9 cellular contexts compared by ENCODE assay signal in the genomic region with DNA sequence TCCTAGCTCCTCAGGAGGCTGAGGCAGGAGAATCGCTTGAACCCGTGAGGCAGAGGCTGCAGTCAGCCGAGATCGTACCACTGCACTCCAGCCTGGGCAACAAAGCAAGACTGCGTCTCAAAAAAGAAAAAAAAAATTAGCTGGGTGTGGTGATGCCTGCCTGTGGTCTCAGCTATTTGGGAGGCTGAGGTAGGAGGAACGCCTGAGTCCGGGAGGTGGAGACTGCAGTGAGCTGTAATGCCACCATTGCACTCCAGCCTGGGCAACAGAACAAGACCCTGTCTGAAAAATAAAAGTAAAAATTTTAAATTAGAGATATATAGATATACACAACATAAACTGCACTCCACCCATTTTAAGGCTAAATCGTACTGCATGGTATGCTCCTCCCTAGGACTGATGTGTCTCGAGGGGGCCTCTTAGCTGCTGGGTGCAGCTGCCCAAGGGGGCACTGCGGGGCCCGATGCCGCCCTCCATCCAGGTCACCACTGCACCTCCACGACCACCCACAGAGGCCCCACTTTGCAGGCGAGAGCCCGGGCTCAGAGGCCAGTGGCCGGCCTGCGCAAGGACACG. TPM values are rescaled to one million over a fixed set of nuclear protein-coding genes. Genes with fewer than 3 reads are reported as not detected.
A peak's percentile ranks its signal among the peaks of the same experiment; 100 is the strongest.
DNase-seq lines count a peak whose midpoint lies in the region; ATAC-seq, FAIRE-seq and TF ChIP-seq lines count a peak whose summit lies in the region.
"Had no signal": no experiment of that assay in that cellular context is flagged by ENCODE, and none has a peak within 500 bp of the region (broad histone marks: within the 10 kb centered on the region; RNA-seq: fewer than 3 reads in every experiment).

No MANE protein-coding gene starts in this region.

- H3K4me2 ChIP-seq in DND-41 (ENCODE audit: insufficient read depth, low read length) (peak overlapping the region; percentile 92), GM12878 (ENCODE audit: control insufficient read depth, insufficient read depth) (peak overlapping the region; percentile 90)

- SMC1A ChIA-PET in GM12878 (lab: Charles Lee; ENCODE audit: uncharacterized antibody, unreplicated experiment) = interaction anchor here (0.8 to 1.2 kb wide), 5 partner anchors 8 to 114 kb away, joined by 3 to 4 read pairs (median 3); no protein-coding TSS in a partner anchor

- no peaks in the 10 kb centered on the region for H4K20me1 ChIP-seq in DND-41 (ENCODE audit: insufficient read depth, low read length)
- H4K20me1 ChIP-seq in GM12878 (ENCODE audit: control insufficient read depth, insufficient read depth) = no peaks in the 10 kb centered on the region

- POLR2A ChIA-PET in GM12878 (lab: Charles Lee) = interaction anchor here (0.6 to 2.9 kb wide), 5 partner anchors 42 to 428 kb away, joined by 3 to 24 read pairs (median 4); partner anchors contain the start of genes AP5Z1 and FOXK1

- RAD21 ChIA-PET in GM12878 (lab: Charles Lee; ENCODE audit: unreplicated experiment) = interaction anchor here (1.0 to 1.5 kb wide), 4 partner anchors 42 to 134 kb away, joined by 3 to 14 read pairs (median 4); partner anchors contain the start of genes AP5Z1 and FOXK1

- TF ChIP-seq CTCF in DND-41 (IDR thresholded peaks at IDR 0.05; ENCODE audit: borderline replicate concordance, extremely low read depth, low read length, poor library complexity, severe bottlenecking) (no peak), GM12878 (IDR thresholded peaks at IDR 0.05 in 2 of 3, conservative IDR thresholded peaks at IDR 0.05 in 1 of 3; ENCODE audit: control insufficient read depth in 2 of 3, extremely low read depth in 1 of 3, insufficient read depth in 1 of 3, low read depth in 3 of 3, low read length in 3 of 3) (no peak), mucosa of descending colon (IDR thresholded peaks at IDR 0.05) (no peak)

- CTCF ChIA-PET in GM12878 (lab: Yijun Ruan, JAX) = interaction anchor here (0.6 to 2.0 kb wide), 9 partner anchors 10 to 137 kb away, joined by 3 to 6 read pairs (median 3); partner anchors contain the start of genes AP5Z1 and FOXK1

- in situ Hi-C loops in GM12878 (cut with MboI) = no loop called here

- intact Hi-C loops in GM12878 (cut with micrococcal nuclease; ENCODE audit: unreplicated experiment) = loop anchor here (1.0 kb wide), 1 partner anchor 41 kb away; the partner anchor contains the start of gene FOXK1
- intact Hi-C loops in mucosa of descending colon (cut with DNase I, micrococcal nuclease) = no loop called here

- no TSS peak for BruUV-seq in GM12878 (replicated peaks; lab: Mats Ljungman, UMichigan)

- no peak for TF ChIP-seq EP300 in GM12878 (IDR thresholded peaks at IDR 0.05; ENCODE audit: borderline replicate concordance in 1 of 2, control insufficient read depth in 1 of 2, low read depth in 2 of 2, low read length in 2 of 2)

- ATAC-seq in DND-41 (ENCODE audit: insufficient read depth, low read depth) = peak; percentile 64
- peak; percentile 1 for ATAC-seq in HG03103 (IDR thresholded peaks at IDR 0.05; ENCODE audit: low read depth, unreplicated experiment)
- no peak; the same call in 2 of the 3 replicates for ATAC-seq in GM12878
- peak; percentile 15 for ATAC-seq in mucosa of descending colon
- ATAC-seq in GM18505 (IDR thresholded peaks at IDR 0.05; ENCODE audit: unreplicated experiment) = no peak
- ATAC-seq in GM19351 (IDR thresholded peaks at IDR 0.05; ENCODE audit: unreplicated experiment) = no peak

- H2AFZ ChIP-seq in DND-41 (ENCODE audit: low read depth, low read length) (peak overlapping the region; percentile 93), GM12878 (ENCODE audit: control insufficient read depth, low read depth, low read length) (peak overlapping the region; percentile 97)

- H3K4me1 ChIP-seq in DND-41 (ENCODE audit: insufficient read depth, low read length) (peaks cover 19% of the 10 kb centered on the region), GM12878 (ENCODE audit: control insufficient read depth, insufficient read depth, low read length) (0 out of 2 replicates have a peak, but pooled peaks cover 3% of the 10 kb centered on the region), mucosa of descending colon (ENCODE audit: low read depth) (peaks cover 4% of the 10 kb centered on the region)

- no peak for TF ChIP-seq POLR2A in GM12878 (IDR thresholded peaks at IDR 0.05; ENCODE audit: low read depth, low read length)
- TF ChIP-seq POLR2A in GM18505 (IDR thresholded peaks at IDR 0.05; ENCODE audit: borderline replicate concordance, extremely low read depth, insufficient read depth, insufficient read length) = no peak

- H3K36me3 ChIP-seq in DND-41 (ENCODE audit: insufficient read depth, low read length) (no peaks in the 10 kb centered on the region), GM12878 (ENCODE audit: control insufficient read depth in 2 of 2, insufficient read depth in 2 of 2, low read length in 1 of 2) (no peaks in the 10 kb centered on the region), mucosa of descending colon (ENCODE audit: low read depth) (no peaks in the 10 kb centered on the region)

- TF ChIP-seq RAD21 in GM12878 (IDR thresholded peaks at IDR 0.05; ENCODE audit: insufficient read depth, low read depth, low read length) = no peak

- WGBS in GM12878 (ENCODE audit: insufficient coverage, insufficient replicate concordance, low lambda C conversion rate, missing lambda C conversion rate) = 36% methylated on average over 18 of the region's 18 CpGs

- DNase-seq in DND-41 (no peak), GM12878 (ENCODE audit: low read depth, low spot score) (no peak), mucosa of descending colon (no peak), NCI-H524 (lab: John Stamatoyannopoulos, UW) (no peak), DMS53 (lab: John Stamatoyannopoulos, UW) (no peak)

- H3K4me3 ChIP-seq in DND-41 (ENCODE audit: low read depth in 1 of 2, low read length in 2 of 2) (peak overlapping the region; percentile 57 to 65), GM12878 (peak overlapping the region; percentile 90), mucosa of descending colon (peak overlapping the region; percentile 30)

- H3K27me3 ChIP-seq in DND-41 (ENCODE audit: insufficient read depth, low read length, poor library complexity) = no peaks in the 10 kb centered on the region
- no peaks in the 10 kb centered on the region for H3K27me3 ChIP-seq in GM12878 (replicated peaks in 1 of 2; ENCODE audit: control insufficient read depth in 2 of 2, insufficient read depth in 2 of 2, low read length in 1 of 2)

- no peak for FAIRE-seq in GM12878 (lab: Jason Lieb, UNC)
- FAIRE-seq: TTC549 had no signal

- H3K79me2 ChIP-seq in DND-41 (ENCODE audit: insufficient read depth, low read length) (peaks cover 10% of the 10 kb centered on the region), GM12878 (ENCODE audit: control insufficient read depth, insufficient read depth, low read length) (peaks cover 3% of the 10 kb centered on the region; the same call in 1 of the 2 replicates)

- H3K9ac ChIP-seq in DND-41 (ENCODE audit: low read depth, low read length) (peak overlapping the region; percentile 87), GM12878 (ENCODE audit: control insufficient read depth, insufficient read depth, low read length) (peak overlapping the region; percentile 63; the same call in 1 of the 2 replicates)

- H3K9me3 ChIP-seq in DND-41 (ENCODE audit: insufficient read depth, low read length, severe bottlenecking) = no peaks in the 10 kb centered on the region
- H3K9me3 ChIP-seq in GM12878 (replicated peaks; ENCODE audit: control insufficient read depth, insufficient read depth, low read length) = no peaks in the 10 kb centered on the region
- H3K9me3 ChIP-seq in mucosa of descending colon = no peaks in the 10 kb centered on the region

- H3K27ac ChIP-seq in DND-41 (ENCODE audit: low read length) (peak overlapping the region; percentile 83), GM12878 (ENCODE audit: control insufficient read depth, insufficient read depth) (peak overlapping the region; percentile 46; the same call in 1 of the 2 replicates)

TF ChIP-seq in GM12878, 131 proteins besides CTCF, POLR2A, EP300 and RAD21:
- 0 out of 2 replicates have a peak, but pooled peaks have one; percentile 44 for TF ChIP-seq CBX5 (IDR thresholded peaks at IDR 0.05; ENCODE audit: low read depth)
- TF ChIP-seq ELK1 (IDR thresholded peaks at IDR 0.05; ENCODE audit: low read depth, low read length) = no peak

RNA-seq across cellular contexts. Expression of gene FOXK1, which starts 40.9 kb away (rescaled TPM):
- total RNA-seq in GM12878 (2013; cell fraction: nucleolus; rRNA removed) = 54.8 and 57.8 TPM in 2 replicates
- total RNA-seq in GM12878 (2014; rRNA removed) (10.6 and 11.6 TPM in 2 replicates), GM12878 (2014; rRNA removed; fragmentation: Illumina TruSeq; extraction: Trizol) (5.6 and 5.9 TPM in 2 replicates), GM12878 (2021) (30.8 and 31.8 TPM in 2 replicates), mucosa of descending colon (10 to 100 TPM; 30.1 to 48.5 (median 33.4) TPM)
- 3.2 TPM for polyA plus RNA-seq in GM12878 (2011; ENCODE audit: low read depth)
- polyA plus RNA-seq in GM12878 (2011; rRNA removed) (2.2 and 3.6 TPM in 2 replicates), GM12878 (2014; fragmentation: Illumina TruSeq; extraction: Trizol) (2.0 and 4.0 TPM in 2 replicates), GM12878 (2014; fragmentation: Nextera tagmentation; extraction: Ambion mirVana) (under 1 TPM; 0.24 TPM), GM12878 (2014; rRNA removed) (8.5 and 10.2 TPM in 2 replicates), GM12878 (2016; fragmentation: Nextera tagmentation; extraction: Ambion mirVana) (1 to 10 TPM; 4.4 to 4.7 TPM)
- polyA plus RNA-seq in GM12878 (2011; cell fraction: cytosol; rRNA removed) = 4.7 and 5.3 TPM in 2 replicates
- polyA plus RNA-seq in GM12878 (2011; cell fraction: nucleus; rRNA removed) = 10.5 and 16.9 TPM in 2 replicates
- 7.8 and 10.2 TPM in 2 replicates for polyA plus RNA-seq in GM12878 (2012)
- 7.5 and 18.3 TPM in 2 replicates for polyA minus RNA-seq in GM12878 (2011; rRNA and poly(A)+ RNA removed)
- 12.9 and 15.0 TPM in 2 replicates for polyA minus RNA-seq in GM12878 (2011; cell fraction: cytosol; rRNA and poly(A)+ RNA removed)
- 6.5 and 13.9 TPM in 2 replicates for polyA minus RNA-seq in GM12878 (2011; cell fraction: nucleus; rRNA and poly(A)+ RNA removed)

Comparison
In these comparisons a context has a peak if more than half of its experiments do, and no peak if none do; other contexts are left out.
1. ATAC-seq: peak in DND-41 (single experiment), HG03103 (single experiment) and mucosa of descending colon (single experiment); none in GM12878 (single experiment), GM18505 (single experiment) and GM19351 (single experiment).
2. H3K4me3 ChIP-seq: peak in every context shown above with its lines; median percentile 90 in GM12878; 61 in DND-41; 30 in mucosa of descending colon.